ENCODE assay signal across 8 cellular contexts in the genomic region with DNA sequence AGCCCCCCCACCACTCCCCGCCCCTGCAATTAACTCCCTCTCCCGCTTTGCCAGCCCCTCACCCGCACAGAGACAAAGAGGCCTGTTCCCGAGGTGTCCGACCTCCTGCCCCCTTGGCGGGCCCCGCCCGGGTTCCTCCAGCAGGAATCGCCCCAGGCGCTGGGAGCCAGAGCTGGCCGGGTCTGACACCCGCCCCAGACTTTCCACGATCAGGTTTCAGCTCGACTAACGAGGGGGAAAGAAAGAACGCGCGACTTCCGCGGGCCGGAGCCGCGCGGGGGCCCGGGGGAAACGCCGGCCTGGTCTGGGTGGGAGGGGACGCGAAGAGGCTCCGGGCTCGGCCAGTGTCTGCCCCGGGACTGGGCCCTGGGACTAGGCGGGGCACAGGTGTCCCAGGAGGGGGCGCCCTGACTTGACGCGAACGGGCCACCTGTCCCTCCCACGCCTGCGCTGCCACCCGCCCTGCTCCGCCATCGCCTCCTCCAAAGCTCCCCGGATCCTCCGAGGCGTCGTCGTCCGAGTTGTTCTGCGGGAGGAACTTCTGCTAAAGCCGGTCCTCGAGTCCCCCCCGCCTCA. TPM values are rescaled to one million over a fixed set of nuclear protein-coding genes. Genes with fewer than 3 reads are reported as not detected.
DNase-seq lines count a peak whose midpoint lies in the region; ATAC-seq and TF ChIP-seq lines count a peak whose summit lies in the region.

No MANE protein-coding gene starts in this region.

- no peaks in the 10 kb centered on the region for H3K9me3 ChIP-seq in CD8-positive, alpha-beta T cell (ENCODE audit: low read length)

- peaks cover 16% of the 10 kb centered on the region for H3K27me3 ChIP-seq in CD8-positive, alpha-beta T cell (ENCODE audit: insufficient read depth, low read length)

- H3K27ac ChIP-seq in CD8-positive, alpha-beta T cell (ENCODE audit: low read depth, low read length): no peak overlapping the region

- no peaks in the 10 kb centered on the region for H3K36me3 ChIP-seq in CD8-positive, alpha-beta T cell (ENCODE audit: insufficient read depth, low read length)

- intact Hi-C loops in CD8-positive, alpha-beta T cell (cut with DNase I, micrococcal nuclease): no loop called here
- intact Hi-C loops in head of caudate nucleus (cut with DNase I) (no loop called here), posterior vena cava (cut with DNase I) (loop anchor here in 1 of 2 donors (10.0 kb wide), 1 partner anchor 58 kb away; a partner anchor contains a TSS)

- H3K4me1 ChIP-seq in CD8-positive, alpha-beta T cell (ENCODE audit: insufficient read depth, low read length): peaks cover 7% of the 10 kb centered on the region

- ATAC-seq in CD8-positive, alpha-beta T cell: peak; percentile 36
- ATAC-seq in GM21390 (IDR thresholded peaks at IDR 0.05; ENCODE audit: unreplicated experiment): peak; percentile 69

- H3K36me3 Mint-ChIP-seq in CD8-positive, alpha-beta T cell: no peaks in the 10 kb centered on the region

- peak overlapping the region; percentile 43 for H3K4me3 Mint-ChIP-seq in CD8-positive, alpha-beta T cell

- H3K27ac Mint-ChIP-seq in CD8-positive, alpha-beta T cell: no peak overlapping the region

- H3K27me3 Mint-ChIP-seq in CD8-positive, alpha-beta T cell (ENCODE audit: low read depth): peaks cover 52% of the 10 kb centered on the region

- H3K4me1 Mint-ChIP-seq in CD8-positive, alpha-beta T cell (ENCODE audit: low read depth): peaks cover 5% of the 10 kb centered on the region

- H3K9me3 Mint-ChIP-seq in CD8-positive, alpha-beta T cell: no peaks in the 10 kb centered on the region

- CTCF ChIA-PET in CD8-positive, alpha-beta T cell (lab: Charles Lee): interaction anchor here (1.3 kb wide), 1 partner anchor 10 kb away, joined by 4 read pairs; no protein-coding TSS in a partner anchor

- TF ChIP-seq CTCF in CD8-positive, alpha-beta T cell (IDR thresholded peaks at IDR 0.05): no peak

- POLR2A ChIA-PET in CD8-positive, alpha-beta T cell (lab: Charles Lee): interaction anchor here (0.5 kb wide), 1 partner anchor 26 kb away, joined by 3 read pairs; no protein-coding TSS in a partner anchor

- DNase-seq in CD8-positive, alpha-beta T cell: peak in 2 of 7 experiments; percentile 15 to 21
- DNase-seq in NCI-H2171 (lab: John Stamatoyannopoulos, UW): peak; percentile 63
- peak; percentile 12 for DNase-seq in activated T-helper 9 cell treated with anti-CD3 and anti-CD28 coated beads, Interleukin-2, amount 50 U/mL, for 16 hours (ENCODE audit: low read depth)
- peak in 41 of 42 donors; percentile 23 to 81 (median 62) for DNase-seq in head of caudate nucleus
- peak; percentile 86 for DNase-seq in posterior vena cava (ENCODE audit: low spot score)
- DNase-seq in UCSD-AML1 (lab: John Stamatoyannopoulos, UW; ENCODE audit: unreplicated experiment): no peak
- no peak for DNase-seq in effector CD8-positive, alpha-beta T cell (lab: John Stamatoyannopoulos, UW)

- H3K4me3 ChIP-seq in CD8-positive, alpha-beta T cell (ENCODE audit: low read depth, low read length): no peak overlapping the region

RNA-seq across cellular contexts. Expression of a gene that starts 36.3 kb away (rescaled TPM):
- 1 to 10 TPM; 1.8 to 2.9 TPM for total RNA-seq in CD8-positive, alpha-beta T cell
- total RNA-seq in posterior vena cava: 1 to 10 TPM; 1.5 to 1.7 TPM

RNA-seq across cellular contexts. Expression of a gene that starts 59.8 kb away (rescaled TPM):
- total RNA-seq in CD8-positive, alpha-beta T cell: not detected
- 1 to 10 TPM; 1.7 to 2.4 TPM for total RNA-seq in posterior vena cava

Comparison
In these comparisons a context has a peak if more than half of its experiments do, and no peak if none do; other contexts are left out.
1. DNase-seq: peak in NCI-H2171 (single experiment), activated T-helper 9 cell treated with anti-CD3 and anti-CD28 coated beads, Interleukin-2, amount 50 U/mL, for 16 hours (single experiment), head of caudate nucleus (41 of 42) and posterior vena cava (single experiment); none in UCSD-AML1 (single experiment) and effector CD8-positive, alpha-beta T cell (single experiment).